Comparison of ENCODE assay signal across 14 cellular contexts in the genomic region with DNA sequence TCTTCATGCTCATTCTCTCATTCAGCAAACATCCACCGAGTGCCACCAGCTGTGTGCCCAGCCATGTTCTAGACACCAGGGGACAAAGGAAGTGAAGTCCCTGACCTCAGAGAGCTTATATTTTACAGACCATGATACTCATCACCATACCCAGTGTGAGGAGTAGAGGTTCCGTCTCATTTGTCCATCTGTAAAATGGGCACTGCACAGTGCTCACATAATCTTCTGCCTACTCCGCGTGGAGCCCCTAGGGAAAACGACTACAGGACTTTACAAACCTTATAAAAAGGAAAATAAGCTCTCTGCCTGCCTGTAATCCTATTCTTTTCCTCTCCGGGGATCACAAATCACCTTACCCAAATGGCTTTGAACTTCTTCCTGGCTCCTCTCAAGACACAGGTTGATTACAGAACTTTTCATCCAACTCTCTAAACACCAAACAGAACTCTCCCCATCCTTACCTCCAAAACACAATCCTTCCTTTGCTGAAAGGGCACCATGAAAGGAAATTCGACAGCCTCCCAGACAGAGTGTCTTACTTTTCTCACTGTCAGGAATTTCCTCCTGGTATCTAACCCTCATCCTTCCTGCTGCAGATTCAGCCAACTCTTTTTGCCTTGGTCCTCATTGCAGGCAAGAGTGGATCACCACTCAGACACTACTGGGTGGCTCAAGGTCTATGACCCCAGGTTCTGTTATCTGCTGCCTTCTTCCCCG.
DNase-seq lines count a peak whose midpoint lies in the region; ATAC-seq and TF ChIP-seq lines count a peak whose summit lies in the region.
"Had no signal": no experiment of that assay in that cellular context is flagged by ENCODE, and none has a peak within 500 bp of the region (broad histone marks: within the 10 kb centered on the region; RNA-seq: fewer than 3 reads in every experiment).

No MANE protein-coding gene starts in this region.

- H3K27me3 Mint-ChIP-seq in activated CD4-positive, alpha-beta memory T cell treated with anti-CD3 and anti-CD28 coated beads, Interleukin-2, amount 10 ng/mL, durations not matched to agents 7 days and 5 days: peaks cover 26% of the 10 kb centered on the region
- H3K27me3 Mint-ChIP-seq in activated CD4-positive, alpha-beta memory T cell treated with anti-CD3 and anti-CD28 coated beads for 36 hours: peaks cover 18% of the 10 kb centered on the region
- H3K27me3 Mint-ChIP-seq in endothelial cell (ENCODE audit: unreplicated experiment) (peaks cover 16% of the 10 kb centered on the region), type B pancreatic cell (no peaks in the 10 kb centered on the region), natural killer cell (ENCODE audit: low read depth in 2 of 2) (peaks cover 15 to 22% of the 10 kb centered on the region in 2 donors)

- H4K20me1 ChIP-seq in osteoblast (ENCODE audit: insufficient read depth, low read length): peaks cover 56% of the 10 kb centered on the region

- H3K36me3 ChIP-seq in osteoblast (ENCODE audit: insufficient read depth, low read length): peaks cover 33% of the 10 kb centered on the region

- H2AFZ ChIP-seq in osteoblast (ENCODE audit: low read length): no peak overlapping the region

- no peak overlapping the region for H3K4me3 ChIP-seq in osteoblast (ENCODE audit: insufficient read depth, low read length)
- H3K4me3 ChIP-seq: SJSA1 had no signal

- no peak overlapping the region for H3K4me2 ChIP-seq in osteoblast (ENCODE audit: insufficient read depth, low read length)

- no peaks in the 10 kb centered on the region for H3K27me3 ChIP-seq in osteoblast (ENCODE audit: insufficient read depth, low read length)
- H3K27me3 ChIP-seq: SJSA1 had no signal

- peak overlapping the region; percentile 77 for H3K27ac ChIP-seq in osteoblast (ENCODE audit: low read depth, low read length)
- H3K27ac ChIP-seq: HL-60, SJSA1 had no signal

- H3K9me3 ChIP-seq in osteoblast (ENCODE audit: low read depth, low read length): no peaks in the 10 kb centered on the region
- H3K9me3 ChIP-seq: SJSA1 had no signal

- H3K79me2 ChIP-seq in osteoblast (ENCODE audit: insufficient read depth, low read length): peaks cover 20% of the 10 kb centered on the region

- H3K4me1 ChIP-seq in osteoblast (ENCODE audit: insufficient read depth, low read length): peaks cover 48% of the 10 kb centered on the region

- H3K27ac Mint-ChIP-seq in activated CD4-positive, alpha-beta memory T cell treated with anti-CD3 and anti-CD28 coated beads, Interleukin-2, amount 10 ng/mL, durations not matched to agents 7 days and 5 days: peak overlapping the region; percentile 48
- H3K27ac Mint-ChIP-seq in activated CD4-positive, alpha-beta memory T cell treated with anti-CD3 and anti-CD28 coated beads for 36 hours: no peak overlapping the region
- H3K27ac Mint-ChIP-seq in endothelial cell (ENCODE audit: unreplicated experiment): no peak overlapping the region
- H3K27ac Mint-ChIP-seq in type B pancreatic cell: peak overlapping the region; percentile 0
- H3K27ac Mint-ChIP-seq in natural killer cell: no peak overlapping the region

- CTCF ChIA-PET in activated CD4-positive, alpha-beta memory T cell treated with anti-CD3 and anti-CD28 coated beads, Interleukin-2, amount 10 ng/mL, durations not matched to agents 7 days and 5 days (lab: Charles Lee): no interaction called here
- CTCF ChIA-PET in activated CD4-positive, alpha-beta memory T cell treated with anti-CD3 and anti-CD28 coated beads for 36 hours (lab: Charles Lee): interaction anchor here (1.4 kb wide), 1 partner anchor 16 kb away, joined by 3 read pairs; no protein-coding TSS in a partner anchor

- no peaks in the 10 kb centered on the region for H3K9me3 Mint-ChIP-seq in activated CD4-positive, alpha-beta memory T cell treated with anti-CD3 and anti-CD28 coated beads, Interleukin-2, amount 10 ng/mL, durations not matched to agents 7 days and 5 days
- H3K9me3 Mint-ChIP-seq in activated CD4-positive, alpha-beta memory T cell treated with anti-CD3 and anti-CD28 coated beads for 36 hours: no peaks in the 10 kb centered on the region
- H3K9me3 Mint-ChIP-seq in endothelial cell (ENCODE audit: unreplicated experiment): no peaks in the 10 kb centered on the region
- no peaks in the 10 kb centered on the region for H3K9me3 Mint-ChIP-seq in type B pancreatic cell
- no peaks in the 10 kb centered on the region for H3K9me3 Mint-ChIP-seq in natural killer cell

- DNase-seq in activated CD4-positive, alpha-beta memory T cell treated with anti-CD3 and anti-CD28 coated beads, Interleukin-2, amount 10 ng/mL, durations not matched to agents 7 days and 5 days: no peak
- no peak for DNase-seq in activated CD4-positive, alpha-beta memory T cell treated with anti-CD3 and anti-CD28 coated beads for 36 hours
- DNase-seq in endothelial cell (ENCODE audit: low spot score) (no peak), osteoblast (ENCODE audit: insufficient read length, low spot score, missing footprints) (peak; percentile 50), type B pancreatic cell (ENCODE audit: extremely low spot score, unreplicated experiment) (no peak), ureter (ENCODE audit: low spot score) (no peak), natural killer cell (no peak)
- DNase-seq: activated CD4-positive, CD25-positive, alpha-beta regulatory T cell treated with anti-CD3 and anti-CD28 coated beads, Interleukin-2, amount 50 U/mL, for 72 hours; activated gamma-delta T cell treated with Interleukin-2 at 50 U/mL for 16 hours; effector memory CD4-positive, alpha-beta T cell; NCI-H526 had no signal

- peaks cover 12% of the 10 kb centered on the region for H3K4me1 Mint-ChIP-seq in activated CD4-positive, alpha-beta memory T cell treated with anti-CD3 and anti-CD28 coated beads, Interleukin-2, amount 10 ng/mL, durations not matched to agents 7 days and 5 days
- H3K4me1 Mint-ChIP-seq in activated CD4-positive, alpha-beta memory T cell treated with anti-CD3 and anti-CD28 coated beads for 36 hours (ENCODE audit: low read depth): no peaks in the 10 kb centered on the region
- peaks cover 23% of the 10 kb centered on the region for H3K4me1 Mint-ChIP-seq in endothelial cell (ENCODE audit: unreplicated experiment)
- H3K4me1 Mint-ChIP-seq in type B pancreatic cell (ENCODE audit: unreplicated experiment): peaks cover 43% of the 10 kb centered on the region
- peaks cover 0 to 20% of the 10 kb centered on the region in 2 donors for H3K4me1 Mint-ChIP-seq in natural killer cell

- intact Hi-C loops in activated CD4-positive, alpha-beta memory T cell treated with anti-CD3 and anti-CD28 coated beads for 36 hours (cut with micrococcal nuclease): loop anchor here (10.0 kb wide), 1 partner anchor 82 kb away; no protein-coding TSS in a partner anchor
- intact Hi-C loops in natural killer cell (cut with micrococcal nuclease): no loop called here

- TF ChIP-seq CTCF in endothelial cell (IDR thresholded peaks at IDR 0.05; ENCODE audit: unreplicated experiment): no peak
- no peak for TF ChIP-seq CTCF in osteoblast (IDR thresholded peaks at IDR 0.05; ENCODE audit: extremely low read depth, low read depth, low read length)
- no peak for TF ChIP-seq CTCF in type B pancreatic cell (conservative IDR thresholded peaks at IDR 0.05)
- TF ChIP-seq CTCF in natural killer cell (IDR thresholded peaks at IDR 0.05): no peak

- ATAC-seq in HG02840 (IDR thresholded peaks at IDR 0.05; ENCODE audit: low FRiP score, unreplicated experiment) (no peak), natural killer cell (no peak)

- H3K4me3 Mint-ChIP-seq in activated CD4-positive, alpha-beta memory T cell treated with anti-CD3 and anti-CD28 coated beads, Interleukin-2, amount 10 ng/mL, durations not matched to agents 7 days and 5 days: no peak overlapping the region
- no peak overlapping the region for H3K4me3 Mint-ChIP-seq in activated CD4-positive, alpha-beta memory T cell treated with anti-CD3 and anti-CD28 coated beads for 36 hours
- peak overlapping the region; percentile 8 for H3K4me3 Mint-ChIP-seq in endothelial cell (ENCODE audit: unreplicated experiment)
- no peak overlapping the region for H3K4me3 Mint-ChIP-seq in type B pancreatic cell
- H3K4me3 Mint-ChIP-seq in natural killer cell: no peak overlapping the region

- H3K36me3 Mint-ChIP-seq in activated CD4-positive, alpha-beta memory T cell treated with anti-CD3 and anti-CD28 coated beads, Interleukin-2, amount 10 ng/mL, durations not matched to agents 7 days and 5 days (ENCODE audit: low read depth): no peaks in the 10 kb centered on the region
- H3K36me3 Mint-ChIP-seq in activated CD4-positive, alpha-beta memory T cell treated with anti-CD3 and anti-CD28 coated beads for 36 hours: no peaks in the 10 kb centered on the region
- H3K36me3 Mint-ChIP-seq in endothelial cell (ENCODE audit: low read depth, unreplicated experiment) (no peaks in the 10 kb centered on the region), type B pancreatic cell (peaks cover 5% of the 10 kb centered on the region), natural killer cell (no peaks in the 10 kb centered on the region)

- POLR2A ChIA-PET in activated CD4-positive, alpha-beta memory T cell treated with anti-CD3 and anti-CD28 coated beads, Interleukin-2, amount 10 ng/mL, durations not matched to agents 7 days and 5 days (lab: Charles Lee): no interaction called here
- POLR2A ChIA-PET in activated CD4-positive, alpha-beta memory T cell treated with anti-CD3 and anti-CD28 coated beads for 36 hours (lab: Charles Lee): no interaction called here

Comparison
In these comparisons a context has a peak if more than half of its experiments do, and no peak if none do; other contexts are left out.
1. H3K27ac Mint-ChIP-seq: peak in activated CD4-positive, alpha-beta memory T cell treated with anti-CD3 and anti-CD28 coated beads, Interleukin-2, amount 10 ng/mL, durations not matched to agents 7 days and 5 days (single experiment) and type B pancreatic cell (single experiment); none in activated CD4-positive, alpha-beta memory T cell treated with anti-CD3 and anti-CD28 coated beads for 36 hours (single experiment), endothelial cell (single experiment) and natural killer cell (0 of 2).